18 cellular contexts compared by ENCODE assay signal in the genomic region with DNA sequence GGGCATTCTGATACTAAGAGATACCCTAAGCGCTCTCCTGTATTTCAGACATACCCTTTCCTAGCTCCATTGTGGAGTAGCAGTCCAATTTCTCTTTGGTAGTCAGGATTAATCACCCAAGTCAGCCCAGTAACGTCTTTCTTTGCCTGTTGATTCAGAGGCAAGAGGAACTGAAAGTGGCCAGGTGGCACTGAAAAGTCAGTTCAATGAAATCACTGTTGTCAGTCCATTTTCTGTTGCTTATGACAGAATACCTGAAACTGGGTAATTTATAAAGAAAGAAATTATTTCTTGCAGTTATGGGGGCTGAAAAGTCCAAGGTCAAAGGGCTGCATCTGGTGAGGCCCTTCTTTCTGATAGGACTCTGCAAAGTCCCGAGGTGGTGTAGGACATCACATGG. TPM values are rescaled to one million over a fixed set of nuclear protein-coding genes. Genes with fewer than 3 reads are reported as not detected.
DNase-seq lines count a peak whose midpoint lies in the region; ATAC-seq and TF ChIP-seq lines count a peak whose summit lies in the region.
"Had no signal": no experiment of that assay in that cellular context is flagged by ENCODE, and none has a peak within 500 bp of the region (broad histone marks: within the 10 kb centered on the region; RNA-seq: fewer than 3 reads in every experiment).

No MANE protein-coding gene starts in this region.

- peak overlapping the region; percentile 31 for H3K4me3 ChIP-seq in OCI-LY7 (ENCODE audit: low read depth, low read length, poor library complexity, severe bottlenecking)
- H3K4me3 ChIP-seq: left ventricle myocardium inferior had no signal

- H3K4me1 ChIP-seq in OCI-LY7 (ENCODE audit: insufficient read depth, low read length, poor library complexity, severe bottlenecking), result peaks cover 28% of the 10 kb centered on the region
- H3K4me1 ChIP-seq: left ventricle myocardium inferior had no signal

- H3K27ac ChIP-seq in OCI-LY7 (ENCODE audit: low read depth, low read length, poor library complexity, severe bottlenecking), result peak overlapping the region; percentile 89
- H3K27ac ChIP-seq: left ventricle myocardium inferior had no signal

- H3K4me3 Mint-ChIP-seq in T-helper 2 cell treated with Interferon-gamma antibody and Interleukin-4, amounts not matched to agents 5 μg/mL and 100 μg/mL, for 36 hours, result no peak overlapping the region
- H3K4me3 Mint-ChIP-seq: activated naive CD8-positive, alpha-beta T cell treated with anti-CD3 and anti-CD28 coated beads, Interleukin-2, amount 10 ng/mL, durations not matched to agents 7 days and 5 days; nephron progenitor cell had no signal

- peak; percentile 77 for ATAC-seq in GM18511 (IDR thresholded peaks at IDR 0.05; ENCODE audit: unreplicated experiment)
- peak; percentile 63 for ATAC-seq in GM21447 (IDR thresholded peaks at IDR 0.05; ENCODE audit: unreplicated experiment)
- ATAC-seq in HG03280 (IDR thresholded peaks at IDR 0.05; ENCODE audit: unreplicated experiment), result peak; percentile 88
- ATAC-seq: esophagus mucosa, HCT116, right cardiac atrium had no signal

- POLR2A ChIA-PET in OCI-LY7 (lab: Charles Lee), result interaction anchor here (0.9 to 1.6 kb wide), 6 partner anchors 11 to 63 kb away, joined by 3 to 4 read pairs (median 3); no protein-coding TSS in a partner anchor

- H3K27ac Mint-ChIP-seq in T-helper 2 cell treated with Interferon-gamma antibody and Interleukin-4, amounts not matched to agents 5 μg/mL and 100 μg/mL, for 36 hours, result no peak overlapping the region
- H3K27ac Mint-ChIP-seq: activated naive CD8-positive, alpha-beta T cell treated with anti-CD3 and anti-CD28 coated beads, Interleukin-2, amount 10 ng/mL, durations not matched to agents 7 days and 5 days; nephron progenitor cell had no signal

- peak overlapping the region; percentile 81 for H2AFZ ChIP-seq in OCI-LY7 (ENCODE audit: low read length)

- H3K79me2 ChIP-seq in OCI-LY7 (ENCODE audit: insufficient read depth, low read depth, low read length), result no peaks in the 10 kb centered on the region

- H3K9me3 ChIP-seq in OCI-LY7 (ENCODE audit: low read length), result no peaks in the 10 kb centered on the region
- H3K9me3 ChIP-seq: left ventricle myocardium inferior had no signal

- DNase-seq in OCI-LY7 (ENCODE audit: low spot score), result peak; percentile 90
- DNase-seq in NCI-H345 treated with DMSO at 0.1 percent for 48 hours (lab: John Stamatoyannopoulos, UW; ENCODE audit: unreplicated experiment), result no peak
- no peak for DNase-seq in NCI-H1417 treated with DMSO at 0.1 percent for 48 hours (lab: John Stamatoyannopoulos, UW)
- no peak for DNase-seq in effector CD4-positive, alpha-beta T cell
- no peak for DNase-seq in T-helper 2 cell treated with Interferon-gamma antibody and Interleukin-4, amounts not matched to agents 5 μg/mL and 100 μg/mL, for 36 hours (ENCODE audit: low spot score)
- DNase-seq: activated naive CD8-positive, alpha-beta T cell treated with anti-CD3 and anti-CD28 coated beads, Interleukin-2, amount 10 ng/mL, durations not matched to agents 7 days and 5 days; DND-41; hypothalamus; left ventricle myocardium inferior; NCI-H1105; NCI-H446 treated with DMSO at 0.1 percent for 48 hours; nephron progenitor cell; right cardiac atrium had no signal

- no peaks in the 10 kb centered on the region for H3K27me3 Mint-ChIP-seq in T-helper 2 cell treated with Interferon-gamma antibody and Interleukin-4, amounts not matched to agents 5 μg/mL and 100 μg/mL, for 36 hours (ENCODE audit: low read depth)

- H3K4me2 ChIP-seq in OCI-LY7 (ENCODE audit: low read length), result peak overlapping the region; percentile 57

- TF ChIP-seq CTCF in OCI-LY7 (conservative IDR thresholded peaks at IDR 0.05; ENCODE audit: low read length), result no peak

- intact Hi-C loops in OCI-LY7 (cut with micrococcal nuclease; ENCODE audit: unreplicated experiment), result no loop called here

- CTCF ChIA-PET in OCI-LY7 (lab: Charles Lee; ENCODE audit: unreplicated experiment), result interaction anchor here (1.0 kb wide), 1 partner anchor 45 kb away, joined by 3 read pairs; no protein-coding TSS in a partner anchor

- H4K20me1 ChIP-seq in OCI-LY7 (ENCODE audit: insufficient read depth, low read length), result no peaks in the 10 kb centered on the region

- H3K36me3 Mint-ChIP-seq in T-helper 2 cell treated with Interferon-gamma antibody and Interleukin-4, amounts not matched to agents 5 μg/mL and 100 μg/mL, for 36 hours (ENCODE audit: low read depth), result no peaks in the 10 kb centered on the region
- H3K36me3 Mint-ChIP-seq: activated naive CD8-positive, alpha-beta T cell treated with anti-CD3 and anti-CD28 coated beads, Interleukin-2, amount 10 ng/mL, durations not matched to agents 7 days and 5 days had no signal

- no peaks in the 10 kb centered on the region for H3K9me3 Mint-ChIP-seq in T-helper 2 cell treated with Interferon-gamma antibody and Interleukin-4, amounts not matched to agents 5 μg/mL and 100 μg/mL, for 36 hours
- H3K9me3 Mint-ChIP-seq: activated naive CD8-positive, alpha-beta T cell treated with anti-CD3 and anti-CD28 coated beads, Interleukin-2, amount 10 ng/mL, durations not matched to agents 7 days and 5 days; nephron progenitor cell had no signal

- H3K4me1 Mint-ChIP-seq in T-helper 2 cell treated with Interferon-gamma antibody and Interleukin-4, amounts not matched to agents 5 μg/mL and 100 μg/mL, for 36 hours (ENCODE audit: low read depth), result no peaks in the 10 kb centered on the region
- H3K4me1 Mint-ChIP-seq: activated naive CD8-positive, alpha-beta T cell treated with anti-CD3 and anti-CD28 coated beads, Interleukin-2, amount 10 ng/mL, durations not matched to agents 7 days and 5 days; nephron progenitor cell had no signal

- no peaks in the 10 kb centered on the region for H3K9me2 ChIP-seq in OCI-LY7 (ENCODE audit: insufficient read depth, low read length)

- BruUV-seq in OCI-LY7 (replicated peaks; lab: Mats Ljungman, UMichigan), result no TSS peak

- H3K36me3 ChIP-seq in OCI-LY7 (ENCODE audit: insufficient read depth, low read length), result no peaks in the 10 kb centered on the region
- H3K36me3 ChIP-seq: left ventricle myocardium inferior had no signal

RNA-seq across cellular contexts. Expression of gene EIF2AK1, which starts 12.4 kb away (rescaled TPM):
- total RNA-seq in OCI-LY7 (2014; rRNA removed; shearing (Covaris generic)), result 194 and 232 TPM in 2 replicates
- 110 and 115 TPM in 2 replicates for total RNA-seq in OCI-LY7 (2022)

RNA-seq across cellular contexts. Expression of gene USP42, which starts 33.3 kb away (rescaled TPM):
- total RNA-seq in OCI-LY7 (2014; rRNA removed; shearing (Covaris generic)), result 9.5 and 9.8 TPM in 2 replicates
- total RNA-seq in OCI-LY7 (2022), result 17.2 and 18.8 TPM in 2 replicates

RNA-seq across cellular contexts. Expression of gene ANKRD61, which starts 40.2 kb away (rescaled TPM):
- total RNA-seq in OCI-LY7 (2014; rRNA removed; shearing (Covaris generic)), result 0.31 and 0.32 TPM in 2 replicates
- 0.27 and 0.68 TPM in 2 replicates for total RNA-seq in OCI-LY7 (2022)
- total RNA-seq: activated naive CD8-positive, alpha-beta T cell treated with anti-CD3 and anti-CD28 coated beads, Interleukin-2, amount 10 ng/mL, durations not matched to agents 7 days and 5 days; esophagus mucosa; left ventricle myocardium inferior; right cardiac atrium had no signal
